ENCODE assay signal across 24 cellular contexts in genomic region chr5:17336054-17336453, GRCh38.
"Had no signal": no experiment of that assay in that cellular context is flagged by ENCODE, and none has a peak within 500 bp of the region (broad histone marks: within the 10 kb centered on the region; RNA-seq: fewer than 3 reads in every experiment).

No MANE protein-coding gene starts in this region.

- H3K27me3 ChIP-seq: colonic mucosa, dorsolateral prefrontal cortex, esophagus muscularis mucosa, gastrocnemius medialis, left lung, neutrophil, pancreas, right lobe of liver, transverse colon had no signal

- H3K4me1 ChIP-seq: colonic mucosa, esophagus muscularis mucosa, gastrocnemius medialis, pancreas, right lobe of liver, transverse colon had no signal

- ATAC-seq: activated T-cell treated with anti-CD3 and anti-CD28 coated beads, Interleukin-2, amount 50 U/mL, for 4 hours; effector memory CD8-positive, alpha-beta T cell; gastrocnemius medialis; left lung; pancreas; right lobe of liver; stimulated activated memory B cell treated with anti-CD40 and anti-IgM and Interleukin-4, amounts not matched to agents 10 μg/mL and 1 μg/mL and 100 μg/mL, for 72 hours had no signal

- H3K36me3 ChIP-seq: colonic mucosa, esophagus muscularis mucosa, gastrocnemius medialis, left lung, neutrophil, pancreas, right lobe of liver, transverse colon had no signal

- H3K27ac ChIP-seq: colonic mucosa, dorsolateral prefrontal cortex, esophagus muscularis mucosa, gastrocnemius medialis, left lung, neutrophil, pancreas, right lobe of liver, skin epidermis, transverse colon had no signal

- H3K4me3 ChIP-seq: colonic mucosa, dorsolateral prefrontal cortex, esophagus muscularis mucosa, gastrocnemius medialis, left lung, pancreas, right lobe of liver, skin epidermis, transverse colon had no signal

- DNase-seq: activated CD4-positive, alpha-beta T cell treated with anti-CD3 and anti-CD28 coated beads for 4 hours; activated CD4-positive, alpha-beta T cell treated with anti-CD3 and anti-CD28 coated beads, Interleukin-2, amount 50 U/mL, for 48 hours; activated CD4-positive, CD25-positive, alpha-beta regulatory T cell; activated CD8-positive, alpha-beta memory T cell treated with anti-CD3 and anti-CD28 coated beads, Interleukin-2, amount 50 U/mL, for 48 hours; activated naive CD4-positive, alpha-beta T cell treated with Interleukin-2 at 50 U/mL for 16 hours; activated naive CD8-positive, alpha-beta T cell treated with anti-CD3 and anti-CD28 coated beads for 36 hours; activated T-cell treated with anti-CD3 and anti-CD28 coated beads, Interleukin-2, amount 50 U/mL, for 4 hours; colonic mucosa; dorsolateral prefrontal cortex; effector memory CD8-positive, alpha-beta T cell; gastrocnemius medialis; hippocampal formation; kidney glomerular epithelial cell; left lung; pancreas; right lobe of liver; stimulated activated CD4-positive, alpha-beta T cell treated with anti-CD3 and anti-CD28 coated beads, Interleukin-2, amount 100 ng/mL, for 24 hours; T1000; transverse colon had no signal

- FAIRE-seq: astrocyte, pancreas had no signal
